13 cellular contexts compared by ENCODE assay signal in genomic region chr9:14156046-14156445, GRCh38.
DNase-seq lines count a peak whose midpoint lies in the region; ATAC-seq, FAIRE-seq and TF ChIP-seq lines count a peak whose summit lies in the region.
"Had no signal": no experiment of that assay in that cellular context is flagged by ENCODE, and none has a peak within 500 bp of the region (broad histone marks: within the 10 kb centered on the region; RNA-seq: fewer than 3 reads in every experiment).

No MANE protein-coding gene starts in this region.

- no peaks in the 10 kb centered on the region for H3K79me2 ChIP-seq in HepG2 (ENCODE audit: insufficient read depth, low read length)

- no peak overlapping the region for H2AFZ ChIP-seq in HepG2 (ENCODE audit: low read length)

- H4K20me1 ChIP-seq in HepG2 (ENCODE audit: insufficient read depth, low read length) = no peaks in the 10 kb centered on the region

- H3K4me1 Mint-ChIP-seq in T-helper 17 cell = peaks cover 5% of the 10 kb centered on the region
- peaks cover 3% of the 10 kb centered on the region for H3K4me1 Mint-ChIP-seq in activated CD4-positive, alpha-beta T cell treated with anti-CD3 and anti-CD28 coated beads, Interleukin-2, amount 10 ng/mL, durations not matched to agents 7 days and 5 days
- H3K4me1 Mint-ChIP-seq: activated naive CD8-positive, alpha-beta T cell treated with anti-CD3 and anti-CD28 coated beads, Interleukin-2, amount 50 U/mL, for 24 hours had no signal

- in situ Hi-C loops in HepG2 (cut with HindIII; ENCODE audit: extremely low pct_ligation_motif_present, low pct_unique_long_range_greater_than_20kb) = no loop called here

- H3K36me3 ChIP-seq in prostate gland = no peaks in the 10 kb centered on the region
- no peaks in the 10 kb centered on the region for H3K36me3 ChIP-seq in HepG2 (replicated peaks in 1 of 2; ENCODE audit: control insufficient read depth in 1 of 2, insufficient read depth in 2 of 2, low read length in 2 of 2)

- ATAC-seq in GM18907 (IDR thresholded peaks at IDR 0.05; ENCODE audit: unreplicated experiment) = peak; percentile 98
- ATAC-seq in GM21528 (IDR thresholded peaks at IDR 0.05; ENCODE audit: low FRiP score, unreplicated experiment) = peak; percentile 99
- peak; percentile 92 for ATAC-seq in HG03103 (IDR thresholded peaks at IDR 0.05; ENCODE audit: low read depth, unreplicated experiment)
- ATAC-seq in T-helper 17 cell = peak; percentile 41
- ATAC-seq in HepG2 = no peak
- ATAC-seq: activated naive CD8-positive, alpha-beta T cell treated with anti-CD3 and anti-CD28 coated beads, Interleukin-2, amount 50 U/mL, for 24 hours had no signal

- H3K9me3 ChIP-seq in T-helper 17 cell (ENCODE audit: control insufficient read depth, low read length, poor library complexity, severe bottlenecking) (no peaks in the 10 kb centered on the region), prostate gland (no peaks in the 10 kb centered on the region), HepG2 (ENCODE audit: low read length) (no peaks in the 10 kb centered on the region)

- no peak for TF ChIP-seq CTCF in prostate gland (IDR thresholded peaks at IDR 0.05)
- TF ChIP-seq CTCF in HepG2 (CRISPR knock-in tag; IDR thresholded peaks at IDR 0.05) = no peak

- FAIRE-seq in HepG2 (lab: Jason Lieb, UNC) = no peak

- TF ChIP-seq EP300 in HepG2 (IDR thresholded peaks at IDR 0.05; ENCODE audit: low read depth in 2 of 2, low read length in 2 of 2) = no peak
- no peak for TF ChIP-seq EP300 in HepG2 (CRISPR knock-in tag; IDR thresholded peaks at IDR 0.05; ENCODE audit: borderline replicate concordance)

- H3K4me3 ChIP-seq in prostate gland = no peak overlapping the region
- no peak overlapping the region for H3K4me3 ChIP-seq in HepG2 (replicated peaks in 1 of 3; ENCODE audit: insufficient read depth in 1 of 3, low read depth in 2 of 3, low read length in 3 of 3)
- H3K4me3 ChIP-seq: skin epidermis had no signal

- TF ChIP-seq POLR2A in prostate gland (IDR thresholded peaks at IDR 0.05) (no peak), HepG2 (IDR thresholded peaks at IDR 0.05; ENCODE audit: insufficient read depth in 1 of 2, low read depth in 2 of 2, low read length in 2 of 2) (no peak)

- H3K27me3 Mint-ChIP-seq in T-helper 17 cell = peaks cover 9% of the 10 kb centered on the region
- peaks cover 3% of the 10 kb centered on the region for H3K27me3 Mint-ChIP-seq in activated CD4-positive, alpha-beta T cell treated with anti-CD3 and anti-CD28 coated beads, Interleukin-2, amount 10 ng/mL, durations not matched to agents 7 days and 5 days
- H3K27me3 Mint-ChIP-seq: activated naive CD8-positive, alpha-beta T cell treated with anti-CD3 and anti-CD28 coated beads, Interleukin-2, amount 50 U/mL, for 24 hours had no signal

- CTCF ChIA-PET in activated CD4-positive, alpha-beta T cell treated with anti-CD3 and anti-CD28 coated beads, Interleukin-2, amount 10 ng/mL, durations not matched to agents 7 days and 5 days (lab: Charles Lee) = no interaction called here
- CTCF ChIA-PET in HepG2 (lab: Yijun Ruan, JAX; ENCODE audit: low intra/inter-chr PET ratio, low total read pairs) = no interaction called here

- H3K27ac ChIP-seq in prostate gland = no peak overlapping the region
- no peak overlapping the region for H3K27ac ChIP-seq in HepG2 (ENCODE audit: extremely low read length, insufficient read depth, low read length)

- no peaks in the 10 kb centered on the region for H3K36me3 Mint-ChIP-seq in T-helper 17 cell (ENCODE audit: low read depth)
- no peaks in the 10 kb centered on the region for H3K36me3 Mint-ChIP-seq in activated CD4-positive, alpha-beta T cell treated with anti-CD3 and anti-CD28 coated beads, Interleukin-2, amount 10 ng/mL, durations not matched to agents 7 days and 5 days (ENCODE audit: low read depth)

- H3K4me3 Mint-ChIP-seq in T-helper 17 cell = no peak overlapping the region
- H3K4me3 Mint-ChIP-seq in activated CD4-positive, alpha-beta T cell treated with anti-CD3 and anti-CD28 coated beads, Interleukin-2, amount 10 ng/mL, durations not matched to agents 7 days and 5 days = no peak overlapping the region
- H3K4me3 Mint-ChIP-seq: activated naive CD8-positive, alpha-beta T cell treated with anti-CD3 and anti-CD28 coated beads, Interleukin-2, amount 50 U/mL, for 24 hours; HFFc6 had no signal

- POLR2A ChIA-PET in activated CD4-positive, alpha-beta T cell treated with anti-CD3 and anti-CD28 coated beads, Interleukin-2, amount 10 ng/mL, durations not matched to agents 7 days and 5 days (lab: Charles Lee) = no interaction called here
- POLR2A ChIA-PET in HepG2 (lab: Yijun Ruan, JAX) = no interaction called here

- TF ChIP-seq RAD21 in HepG2 (CRISPR knock-in tag; IDR thresholded peaks at IDR 0.05) = no peak

- H3K9ac ChIP-seq in HepG2 (ENCODE audit: insufficient read depth, low read depth, low read length) = no peak overlapping the region

- no TSS peak for BruUV-seq in HepG2 (replicated peaks; lab: Mats Ljungman, UMichigan)

- no peak overlapping the region for H3K4me2 ChIP-seq in HepG2 (ENCODE audit: low read depth, low read length)

- WGBS in prostate gland = 66% methylated on average over 6 of the region's 6 CpGs
- WGBS in HepG2 (ENCODE audit: low lambda C conversion rate) = 60% methylated on average over 6 of the region's 6 CpGs

- no peak overlapping the region for H3K27ac Mint-ChIP-seq in T-helper 17 cell
- no peak overlapping the region for H3K27ac Mint-ChIP-seq in activated CD4-positive, alpha-beta T cell treated with anti-CD3 and anti-CD28 coated beads, Interleukin-2, amount 10 ng/mL, durations not matched to agents 7 days and 5 days
- H3K27ac Mint-ChIP-seq: activated naive CD8-positive, alpha-beta T cell treated with anti-CD3 and anti-CD28 coated beads, Interleukin-2, amount 50 U/mL, for 24 hours; HFFc6 had no signal

- H3K27me3 ChIP-seq in prostate gland (replicated peaks; ENCODE audit: insufficient read depth) = no peaks in the 10 kb centered on the region
- no peaks in the 10 kb centered on the region; a peak in 1 of 5 replicates for H3K27me3 ChIP-seq in HepG2 (ENCODE audit: control insufficient read depth in 1 of 2, insufficient read depth in 2 of 2, low read length in 2 of 2)

- no peaks in the 10 kb centered on the region for H3K9me3 Mint-ChIP-seq in activated CD4-positive, alpha-beta T cell treated with anti-CD3 and anti-CD28 coated beads, Interleukin-2, amount 10 ng/mL, durations not matched to agents 7 days and 5 days
- H3K9me3 Mint-ChIP-seq: activated naive CD8-positive, alpha-beta T cell treated with anti-CD3 and anti-CD28 coated beads, Interleukin-2, amount 50 U/mL, for 24 hours; HFFc6 had no signal

- H3K4me1 ChIP-seq in prostate gland (replicated peaks) (no peaks in the 10 kb centered on the region), HepG2 (ENCODE audit: insufficient read depth, low read length) (no peaks in the 10 kb centered on the region)

- DNase-seq in T-helper 17 cell (no peak), AG08395 (ENCODE audit: low spot score) (no peak), prostate gland (ENCODE audit: low spot score) (no peak), HepG2 (ENCODE audit: low spot score) (no peak)
- no peak for DNase-seq in activated CD4-positive, alpha-beta T cell treated with anti-CD3 and anti-CD28 coated beads, Interleukin-2, amount 10 ng/mL, durations not matched to agents 7 days and 5 days
- DNase-seq: activated naive CD8-positive, alpha-beta T cell treated with anti-CD3 and anti-CD28 coated beads, Interleukin-2, amount 50 U/mL, for 24 hours; effector memory CD4-positive, alpha-beta T cell; HFFc6; NCI-H1694 treated with DMSO at 0.1 percent for 48 hours had no signal

- intact Hi-C loops in prostate gland (cut with DNase I) = no loop called here
- intact Hi-C loops in HepG2 (cut with micrococcal nuclease; ENCODE audit: unreplicated experiment) = no loop called here

TF ChIP-seq in HepG2, 621 proteins besides CTCF, POLR2A, EP300 and RAD21 (continues in another document):
- TF ChIP-seq NR0B2 (CRISPR knock-in tag; IDR thresholded peaks at IDR 0.05) (no peak), RXRA (CRISPR knock-in tag; IDR thresholded peaks at IDR 0.05) (no peak), TBL1XR1 (IDR thresholded peaks at IDR 0.05; ENCODE audit: borderline replicate concordance, low read length, partially characterized antibody) (no peak), NFAT5 (CRISPR knock-in tag; IDR thresholded peaks at IDR 0.05) (no peak)
